ENCODE assay signal across 8 cellular contexts in genomic region chr17:54899721-54900456, GRCh38. TPM values are rescaled to one million over a fixed set of nuclear protein-coding genes. Genes with fewer than 3 reads are reported as not detected.
DNase-seq lines count a peak whose midpoint lies in the region; ATAC-seq, FAIRE-seq and TF ChIP-seq lines count a peak whose summit lies in the region.

No MANE protein-coding gene starts in this region.

- H3K36me3 Mint-ChIP-seq in activated T-cell treated with anti-CD3 and anti-CD28 coated beads, Interleukin-2, amount 50 U/mL, for 72 hours (ENCODE audit: insufficient read depth in 2 of 2): no peaks in the 10 kb centered on the region

- H3K4me1 ChIP-seq in ovary (ENCODE audit: insufficient read depth): peaks cover 6% of the 10 kb centered on the region

- DNase-seq in activated T-cell treated with anti-CD3 and anti-CD28 coated beads, Interleukin-2, amount 50 U/mL, for 72 hours: no peak
- no peak for DNase-seq in activated T-cell treated with anti-CD3 and anti-CD28 coated beads, Interleukin-2, amount 50 U/mL, for 1 hour
- DNase-seq in NCI-H2196 (lab: John Stamatoyannopoulos, UW; ENCODE audit: unreplicated experiment) (peak; percentile 27), coronary artery (ENCODE audit: low spot score) (no peak), ovary (no peak), GM19239 (ENCODE audit: insufficient read length, low spot score) (no peak), HTR-8/SVneo (ENCODE audit: insufficient read length, low spot score) (no peak)

- H3K4me3 Mint-ChIP-seq in activated T-cell treated with anti-CD3 and anti-CD28 coated beads, Interleukin-2, amount 50 U/mL, for 72 hours: peak overlapping the region; percentile 58 to 62

- H3K27me3 Mint-ChIP-seq in activated T-cell treated with anti-CD3 and anti-CD28 coated beads, Interleukin-2, amount 50 U/mL, for 72 hours (ENCODE audit: low read depth): peaks cover 52% of the 10 kb centered on the region

- TF ChIP-seq POLR2A in ovary (IDR thresholded peaks at IDR 0.05): no peak

- H3K9me3 ChIP-seq in ovary: no peaks in the 10 kb centered on the region

- no peaks in the 10 kb centered on the region for H3K27me3 ChIP-seq in ovary

- H3K27ac Mint-ChIP-seq in activated T-cell treated with anti-CD3 and anti-CD28 coated beads, Interleukin-2, amount 50 U/mL, for 72 hours: no peak overlapping the region

- no peak for TF ChIP-seq EP300 in ovary (IDR thresholded peaks at IDR 0.05)

- no peak overlapping the region for H3K27ac ChIP-seq in coronary artery
- no peak overlapping the region for H3K27ac ChIP-seq in ovary

- 9 to 12% (median 11%) methylated on average over 18 of the region's 18 CpGs for WGBS in ovary, 3 donors

- H3K4me3 ChIP-seq in coronary artery (peak overlapping the region; percentile 79), ovary (peak overlapping the region; percentile 50)

- peak in 1 of 2 donors; percentile 20 for ATAC-seq in activated T-cell treated with anti-CD3 and anti-CD28 coated beads, Interleukin-2, amount 50 U/mL, for 72 hours (replicated peaks in 1 of 2)
- ATAC-seq in GM19035 (IDR thresholded peaks at IDR 0.05; ENCODE audit: unreplicated experiment): no peak

- intact Hi-C loops in ovary (cut with DNase I): no loop called here

- no peaks in the 10 kb centered on the region for H3K4me1 Mint-ChIP-seq in activated T-cell treated with anti-CD3 and anti-CD28 coated beads, Interleukin-2, amount 50 U/mL, for 72 hours (ENCODE audit: low read depth)

- TF ChIP-seq CTCF in coronary artery (IDR thresholded peaks at IDR 0.05) (no peak), ovary (IDR thresholded peaks at IDR 0.05) (no peak)

- H3K9me3 Mint-ChIP-seq in activated T-cell treated with anti-CD3 and anti-CD28 coated beads, Interleukin-2, amount 50 U/mL, for 72 hours: no peaks in the 10 kb centered on the region

- no peaks in the 10 kb centered on the region for H3K36me3 ChIP-seq in ovary

- FAIRE-seq in GM19239 (lab: Jason Lieb, UNC) (no peak), HTR-8/SVneo (lab: Jason Lieb, UNC) (no peak)

RNA-seq across cellular contexts. Expression of gene TOM1L1, which starts 0.8 kb away (rescaled TPM):
- total RNA-seq in activated T-cell treated with anti-CD3 and anti-CD28 coated beads, Interleukin-2, amount 50 U/mL, for 72 hours: under 1 TPM; 0.74 to 1.00 TPM
- 10 to 100 TPM in 3 of 7 donors, 1 to 10 TPM in 4; 7.4 to 33.0 (median 8.9) TPM for total RNA-seq in ovary
- polyA plus RNA-seq in ovary: 10 to 100 TPM in 1 of 2 donors, 1 to 10 TPM in 1; 5.8 to 12.9 TPM

Comparison
In these comparisons a context has a peak if more than half of its experiments do, and no peak if none do; other contexts are left out.
1. RNA of gene TOM1L1, which starts 0.8 kb away (total RNA-seq): 7.4 to 33.0 TPM in ovary; 0.74 to 1.00 TPM in activated T-cell treated with anti-CD3 and anti-CD28 coated beads, Interleukin-2, amount 50 U/mL, for 72 hours; every median in the first group is over 4 times any median in the second.